ENCODE assay signal across 13 cellular contexts in the genomic region with DNA sequence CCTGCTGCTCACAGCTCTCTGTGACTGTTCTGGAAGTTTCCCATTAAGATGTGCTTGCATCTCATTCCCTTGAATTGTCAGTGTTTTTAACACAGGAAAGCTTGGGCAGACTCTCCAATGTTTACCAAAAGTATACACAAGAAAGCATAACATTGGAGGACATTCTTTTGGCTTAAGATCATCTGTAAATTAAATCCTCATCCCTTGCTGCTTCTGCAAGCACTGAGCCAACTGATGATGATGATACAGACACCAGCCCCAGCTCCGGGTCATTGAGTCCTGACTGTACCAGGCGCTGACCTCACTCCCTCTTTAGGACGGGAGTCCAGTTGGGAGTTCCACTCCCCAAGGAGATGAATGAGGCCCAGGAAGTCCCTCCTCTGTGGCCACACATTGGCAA. TPM values are rescaled to one million over a fixed set of nuclear protein-coding genes. Genes with fewer than 3 reads are reported as not detected.
DNase-seq lines count a peak whose midpoint lies in the region; ATAC-seq and TF ChIP-seq lines count a peak whose summit lies in the region.
"Had no signal": no experiment of that assay in that cellular context is flagged by ENCODE, and none has a peak within 500 bp of the region (broad histone marks: within the 10 kb centered on the region; RNA-seq: fewer than 3 reads in every experiment).

No MANE protein-coding gene starts in this region.

- no peaks in the 10 kb centered on the region for H3K9me3 ChIP-seq in upper lobe of left lung

- H3K4me1 ChIP-seq in upper lobe of left lung, result peaks cover 30 to 32% (median 32%) of the 10 kb centered on the region in 4 donors

- H3K36me3 Mint-ChIP-seq in activated CD4-positive, alpha-beta memory T cell treated with anti-CD3 and anti-CD28 coated beads for 36 hours, result peaks cover 52% of the 10 kb centered on the region
- H3K36me3 Mint-ChIP-seq in activated CD4-positive, alpha-beta memory T cell treated with anti-CD3 and anti-CD28 coated beads, Interleukin-2, amount 10 ng/mL, durations not matched to agents 7 days and 5 days (ENCODE audit: low read depth), result peaks cover 68% of the 10 kb centered on the region

- no peak for TF ChIP-seq POLR2A in upper lobe of left lung (IDR thresholded peaks at IDR 0.05)

- no peaks in the 10 kb centered on the region for H3K27me3 Mint-ChIP-seq in activated CD4-positive, alpha-beta memory T cell treated with anti-CD3 and anti-CD28 coated beads for 36 hours
- H3K27me3 Mint-ChIP-seq in activated CD4-positive, alpha-beta memory T cell treated with anti-CD3 and anti-CD28 coated beads, Interleukin-2, amount 10 ng/mL, durations not matched to agents 7 days and 5 days, result no peaks in the 10 kb centered on the region
- H3K27me3 Mint-ChIP-seq: naive thymus-derived CD4-positive, alpha-beta T cell had no signal

- peaks cover 56% of the 10 kb centered on the region for H3K4me1 Mint-ChIP-seq in activated CD4-positive, alpha-beta memory T cell treated with anti-CD3 and anti-CD28 coated beads for 36 hours (ENCODE audit: low read depth)
- peaks cover 56% of the 10 kb centered on the region for H3K4me1 Mint-ChIP-seq in activated CD4-positive, alpha-beta memory T cell treated with anti-CD3 and anti-CD28 coated beads, Interleukin-2, amount 10 ng/mL, durations not matched to agents 7 days and 5 days

- H3K4me3 ChIP-seq in astrocyte of the spinal cord (ENCODE audit: low read depth, low read length) (no peak overlapping the region), upper lobe of left lung (no peak overlapping the region)

- in situ Hi-C loops in astrocyte of the spinal cord (cut with HindIII; ENCODE audit: low sequenced_read_pairs), result no loop called here

- 52 to 57% methylated on average over 3 of the region's 3 CpGs for WGBS in upper lobe of left lung, 2 donors

- TF ChIP-seq CTCF in astrocyte of the spinal cord (IDR thresholded peaks at IDR 0.05; ENCODE audit: low read depth, low read length) (no peak), upper lobe of left lung (IDR thresholded peaks at IDR 0.05) (no peak)

- H3K4me3 Mint-ChIP-seq in activated CD4-positive, alpha-beta memory T cell treated with anti-CD3 and anti-CD28 coated beads for 36 hours, result no peak overlapping the region
- H3K4me3 Mint-ChIP-seq in activated CD4-positive, alpha-beta memory T cell treated with anti-CD3 and anti-CD28 coated beads, Interleukin-2, amount 10 ng/mL, durations not matched to agents 7 days and 5 days, result no peak overlapping the region

- CTCF ChIA-PET in activated CD4-positive, alpha-beta memory T cell treated with anti-CD3 and anti-CD28 coated beads for 36 hours (lab: Charles Lee), result interaction anchor here (0.7 to 6.6 kb wide), 2 partner anchors 15 to 28 kb away, joined by 3 to 24 read pairs; no protein-coding TSS in a partner anchor
- CTCF ChIA-PET in activated CD4-positive, alpha-beta memory T cell treated with anti-CD3 and anti-CD28 coated beads, Interleukin-2, amount 10 ng/mL, durations not matched to agents 7 days and 5 days (lab: Charles Lee), result interaction anchor here (1.8 kb wide), 1 partner anchor 30 kb away, joined by 5 read pairs; no protein-coding TSS in a partner anchor

- H3K36me3 ChIP-seq in upper lobe of left lung, result peaks cover 0 to 23% (median 12%) of the 10 kb centered on the region in 4 donors

- no peak for ATAC-seq in upper lobe of left lung (ENCODE audit: low FRiP score in 2 of 2)
- ATAC-seq in GM21576 (IDR thresholded peaks at IDR 0.05; ENCODE audit: unreplicated experiment), result no peak
- ATAC-seq: naive thymus-derived CD4-positive, alpha-beta T cell had no signal

- H3K9me3 Mint-ChIP-seq in activated CD4-positive, alpha-beta memory T cell treated with anti-CD3 and anti-CD28 coated beads for 36 hours, result no peaks in the 10 kb centered on the region
- no peaks in the 10 kb centered on the region for H3K9me3 Mint-ChIP-seq in activated CD4-positive, alpha-beta memory T cell treated with anti-CD3 and anti-CD28 coated beads, Interleukin-2, amount 10 ng/mL, durations not matched to agents 7 days and 5 days
- H3K9me3 Mint-ChIP-seq: naive thymus-derived CD4-positive, alpha-beta T cell had no signal

- POLR2A ChIA-PET in activated CD4-positive, alpha-beta memory T cell treated with anti-CD3 and anti-CD28 coated beads for 36 hours (lab: Charles Lee), result no interaction called here
- POLR2A ChIA-PET in activated CD4-positive, alpha-beta memory T cell treated with anti-CD3 and anti-CD28 coated beads, Interleukin-2, amount 10 ng/mL, durations not matched to agents 7 days and 5 days (lab: Charles Lee), result interaction anchor here (1.6 kb wide), 1 partner anchor 11 kb away, joined by 3 read pairs; no protein-coding TSS in a partner anchor

- no peak for TF ChIP-seq EP300 in upper lobe of left lung (IDR thresholded peaks at IDR 0.05)

- DNase-seq in activated CD4-positive, alpha-beta memory T cell treated with anti-CD3 and anti-CD28 coated beads for 36 hours, result no peak
- DNase-seq in activated CD4-positive, alpha-beta memory T cell treated with anti-CD3 and anti-CD28 coated beads, Interleukin-2, amount 10 ng/mL, durations not matched to agents 7 days and 5 days, result no peak
- DNase-seq in astrocyte of the spinal cord (ENCODE audit: low read depth, low spot score), result peak; percentile 70
- no peak for DNase-seq in upper lobe of left lung
- DNase-seq in KG1 (lab: John Stamatoyannopoulos, UW), result no peak
- no peak for DNase-seq in NOMO-1 treated with DMSO at 0.1 percent for 48 hours (lab: John Stamatoyannopoulos, UW; ENCODE audit: unreplicated experiment)
- DNase-seq: activated CD4-positive, alpha-beta T cell treated with anti-CD3 and anti-CD28 coated beads for 1 hour; activated naive CD4-positive, alpha-beta T cell treated with Interleukin-2 at 50 U/mL for 16 hours; effector CD4-positive, alpha-beta T cell; naive thymus-derived CD4-positive, alpha-beta T cell; SHP77 treated with DMSO at 0.1 percent for 48 hours had no signal

- H3K27ac ChIP-seq in layer of hippocampus (ENCODE audit: low read depth, low read length), result peak overlapping the region; percentile 32
- H3K27ac ChIP-seq in upper lobe of left lung, result peak overlapping the region in 3 of 4 donors; percentile 18 to 59 (median 56)

- H3K27me3 ChIP-seq in layer of hippocampus (ENCODE audit: control insufficient read depth, insufficient read depth, low read length) (no peaks in the 10 kb centered on the region), upper lobe of left lung (no peaks in the 10 kb centered on the region)

- intact Hi-C loops in activated CD4-positive, alpha-beta memory T cell treated with anti-CD3 and anti-CD28 coated beads for 36 hours (cut with micrococcal nuclease), result no loop called here

- peak overlapping the region; percentile 49 for H3K27ac Mint-ChIP-seq in activated CD4-positive, alpha-beta memory T cell treated with anti-CD3 and anti-CD28 coated beads for 36 hours
- H3K27ac Mint-ChIP-seq in activated CD4-positive, alpha-beta memory T cell treated with anti-CD3 and anti-CD28 coated beads, Interleukin-2, amount 10 ng/mL, durations not matched to agents 7 days and 5 days, result no peak overlapping the region

RNA-seq across cellular contexts. Expression of a gene that starts 23.8 kb away (rescaled TPM):
- total RNA-seq in activated CD4-positive, alpha-beta memory T cell treated with anti-CD3 and anti-CD28 coated beads for 36 hours, result 100 to 1,000 TPM; 243 to 277 TPM
- 100 to 1,000 TPM; 193 to 208 TPM for total RNA-seq in activated CD4-positive, alpha-beta memory T cell treated with anti-CD3 and anti-CD28 coated beads, Interleukin-2, amount 10 ng/mL, durations not matched to agents 7 days and 5 days
- 100 to 1,000 TPM in 2 of 6 donors, 10 to 100 TPM in 4; 29.8 to 148 (median 69.9) TPM for total RNA-seq in upper lobe of left lung
